In genomic region chr5:168066536-168067208, GRCh38 we compare ENCODE assay signal across 19 cellular contexts.
DNase-seq lines count a peak whose midpoint lies in the region; ATAC-seq and TF ChIP-seq lines count a peak whose summit lies in the region.
"Had no signal": no experiment of that assay in that cellular context is flagged by ENCODE, and none has a peak within 500 bp of the region (broad histone marks: within the 10 kb centered on the region; RNA-seq: fewer than 3 reads in every experiment).

No MANE protein-coding gene starts in this region.

- no peak for TF ChIP-seq POLR2A in erythroblast (IDR thresholded peaks at IDR 0.05; ENCODE audit: low read length)

- no peaks in the 10 kb centered on the region for H3K27me3 ChIP-seq in right cardiac atrium (ENCODE audit: control insufficient read depth, insufficient read depth)
- H3K27me3 ChIP-seq: SJSA1 had no signal

- intact Hi-C loops in right cardiac atrium (cut with DNase I), result no loop called here

- TF ChIP-seq CTCF in epithelial cell of proximal tubule (conservative IDR thresholded peaks at IDR 0.05; ENCODE audit: low read depth, low read length), result no peak

- ATAC-seq in right cardiac atrium, result no peak
- ATAC-seq: A549, Right ventricle myocardium inferior had no signal

- no peak overlapping the region for H3K27ac ChIP-seq in right cardiac atrium (ENCODE audit: low read length)
- H3K27ac ChIP-seq: A549, SJSA1 had no signal

- peaks cover 2% of the 10 kb centered on the region for H3K4me1 ChIP-seq in right cardiac atrium (ENCODE audit: control insufficient read depth, insufficient read depth, low read length)
- H3K4me1 ChIP-seq: A549 had no signal

- DNase-seq in AG20443 (ENCODE audit: low spot score), result peak; percentile 27
- DNase-seq in NCI-H82 (lab: John Stamatoyannopoulos, UW), result peak; percentile 70
- peak; percentile 56 for DNase-seq in epithelial cell of proximal tubule (ENCODE audit: low read depth)
- peak; percentile 90 for DNase-seq in renal cortical epithelial cell (ENCODE audit: low read depth)
- DNase-seq in right cardiac atrium, result no peak
- no peak for DNase-seq in erythroblast (lab: John Stamatoyannopoulos, UW)
- no peak for DNase-seq in hippocampal formation (lab: John Stamatoyannopoulos, UW)
- DNase-seq: C1 segment of cervical spinal cord; Calu3; CD8-positive, alpha-beta memory T cell; GF-D8; NCI-H1105 treated with DMSO at 0.1 percent for 48 hours; NCI-H2081; NCI-H2171 treated with DMSO at 0.1 percent for 48 hours; NCI-H524 treated with DMSO at 0.1 percent for 48 hours; OCI-M1 had no signal

- H3K9me3 ChIP-seq in right cardiac atrium (ENCODE audit: control insufficient read depth, low read length), result no peaks in the 10 kb centered on the region
- H3K9me3 ChIP-seq: A549, SJSA1 had no signal

- H3K4me3 ChIP-seq in epithelial cell of proximal tubule (ENCODE audit: low read depth, low read length), result no peak overlapping the region
- no peak overlapping the region for H3K4me3 ChIP-seq in right cardiac atrium (ENCODE audit: low read length)
- H3K4me3 ChIP-seq: A549, SJSA1 had no signal

- WGBS in right cardiac atrium, result 90% methylated on average over 5 of the region's 5 CpGs

Comparison
In these comparisons a context has a peak if more than half of its experiments do, and no peak if none do; other contexts are left out.
1. DNase-seq: peak in AG20443 (single experiment), NCI-H82 (single experiment), epithelial cell of proximal tubule (single experiment) and renal cortical epithelial cell (single experiment); none in right cardiac atrium (0 of 3), erythroblast (0 of 2) and hippocampal formation (0 of 2).